In genomic region chr11:128392259-128392658, GRCh38 we compare ENCODE assay signal across 24 cellular contexts.
"Had no signal": no experiment of that assay in that cellular context is flagged by ENCODE, and none has a peak within 500 bp of the region (broad histone marks: within the 10 kb centered on the region; RNA-seq: fewer than 3 reads in every experiment).

No MANE protein-coding gene starts in this region.

- H3K9me3 ChIP-seq: ascending aorta had no signal

- H3K27ac Mint-ChIP-seq: activated CD4-positive, alpha-beta T cell treated with anti-CD3 and anti-CD28 coated beads, Interleukin-2, amount 10 ng/mL, durations not matched to agents 24 days and 14 days; activated CD8-positive, alpha-beta T cell treated with anti-CD3 and anti-CD28 coated beads for 36 hours; activated naive CD4-positive, alpha-beta T cell treated with anti-CD3 and anti-CD28 coated beads, Interleukin-2, amount 50 U/mL, for 24 hours; activated naive CD8-positive, alpha-beta T cell treated with anti-CD3 and anti-CD28 coated beads, Interleukin-2, amount 10 ng/mL, durations not matched to agents 7 days and 5 days; activated T-helper 2 cell treated with anti-CD3 and anti-CD28 coated beads, Interferon-gamma antibody, Interleukin-2, Interleukin-4, amounts not matched to agents 10 μg/mL and 5 μg/mL and 100 μg/mL, durations not matched to agents 14 hours and 24 hours and 36 hours had no signal

- H3K36me3 Mint-ChIP-seq: activated naive CD4-positive, alpha-beta T cell treated with anti-CD3 and anti-CD28 coated beads, Interleukin-2, amount 50 U/mL, for 24 hours had no signal

- H3K4me3 ChIP-seq: ascending aorta had no signal

- H3K27ac ChIP-seq: ascending aorta, VCaP had no signal

- H3K27me3 ChIP-seq: ascending aorta had no signal

- H3K9me3 Mint-ChIP-seq: activated naive CD4-positive, alpha-beta T cell treated with anti-CD3 and anti-CD28 coated beads, Interleukin-2, amount 50 U/mL, for 24 hours had no signal

- ATAC-seq: activated CD8-positive, alpha-beta T cell treated with anti-CD3 and anti-CD28 coated beads for 36 hours had no signal

- H3K27me3 Mint-ChIP-seq: activated CD4-positive, alpha-beta T cell treated with anti-CD3 and anti-CD28 coated beads, Interleukin-2, amount 10 ng/mL, durations not matched to agents 24 days and 14 days; activated CD8-positive, alpha-beta T cell treated with anti-CD3 and anti-CD28 coated beads for 36 hours; activated naive CD4-positive, alpha-beta T cell treated with anti-CD3 and anti-CD28 coated beads, Interleukin-2, amount 50 U/mL, for 24 hours; activated naive CD8-positive, alpha-beta T cell treated with anti-CD3 and anti-CD28 coated beads, Interleukin-2, amount 10 ng/mL, durations not matched to agents 7 days and 5 days had no signal

- H3K4me3 Mint-ChIP-seq: activated CD4-positive, alpha-beta T cell treated with anti-CD3 and anti-CD28 coated beads, Interleukin-2, amount 10 ng/mL, durations not matched to agents 24 days and 14 days; activated CD8-positive, alpha-beta T cell treated with anti-CD3 and anti-CD28 coated beads for 36 hours; activated naive CD4-positive, alpha-beta T cell treated with anti-CD3 and anti-CD28 coated beads, Interleukin-2, amount 50 U/mL, for 24 hours; activated naive CD8-positive, alpha-beta T cell treated with anti-CD3 and anti-CD28 coated beads, Interleukin-2, amount 10 ng/mL, durations not matched to agents 7 days and 5 days had no signal

- H3K36me3 ChIP-seq: ascending aorta had no signal

- DNase-seq: activated CD4-positive, alpha-beta T cell treated with anti-CD3 and anti-CD28 coated beads, Interleukin-2, amount 10 ng/mL, durations not matched to agents 24 days and 14 days; activated CD4-positive, alpha-beta T cell treated with anti-CD3 and anti-CD28 coated beads, Interleukin-2, amount 50 U/mL, for 4 hours; activated CD8-positive, alpha-beta T cell treated with anti-CD3 and anti-CD28 coated beads for 36 hours; activated gamma-delta T cell; activated naive CD4-positive, alpha-beta T cell treated with Interleukin-2 at 50 U/mL for 16 hours; activated naive CD8-positive, alpha-beta T cell treated with anti-CD3 and anti-CD28 coated beads, Interleukin-2, amount 10 ng/mL, durations not matched to agents 7 days and 5 days; activated T-cell treated with anti-CD3 and anti-CD28 coated beads, Interleukin-2, amount 50 U/mL, for 1 hour; amygdala; NCI-H1105; NCI-H1417 treated with DMSO at 0.1 percent for 48 hours; NCI-H187 treated with DMSO at 0.1 percent for 48 hours; NCI-H2081; NCI-H345; NCI-H524 treated with DMSO at 0.1 percent for 48 hours; NK-92 treated with Interleukin-12 subunit alpha and Interleukin-12 subunit beta, amount 100 ng/mL, for 24 hours; Right ventricle myocardium superior; SW 1271; T-helper 1 cell; T-helper 2 cell; T-helper 9 cell had no signal
